Comparison of ENCODE assay signal across 1 cellular context in genomic region chr1:205974712-205975111, GRCh38.
TF ChIP-seq lines count a peak whose summit lies in the region.

No MANE protein-coding gene starts in this region.

TF ChIP-seq in HEK293, 187 proteins besides CTCF, POLR2A, EP300 and RAD21 (continued from another document):
- TF ChIP-seq ZNF148 (tag by site-specific recombination; IDR thresholded peaks at IDR 0.05; ENCODE audit: borderline replicate concordance): 0 out of 2 replicates have a peak, but pooled peaks have one; percentile 17
- no peak for TF ChIP-seq ZNF10 (tag by site-specific recombination; IDR thresholded peaks at IDR 0.05)
- TF ChIP-seq ZNF664 (tag by site-specific recombination; IDR thresholded peaks at IDR 0.05): no peak
- 0 out of 2 replicates have a peak, but pooled peaks have one; percentile 7 for TF ChIP-seq SP2 (tag by site-specific recombination; IDR thresholded peaks at IDR 0.05)
- TF ChIP-seq ZNF274 (IDR thresholded peaks at IDR 0.05; ENCODE audit: low read length): no peak
- TF ChIP-seq ZNF274 (tag by site-specific recombination; IDR thresholded peaks at IDR 0.05; ENCODE audit: borderline replicate concordance): 0 out of 2 replicates have a peak, but pooled peaks have one; percentile 20
- TF ChIP-seq GFI1B (tag by site-specific recombination; IDR thresholded peaks at IDR 0.05): no peak
